ENCODE assay signal across 37 cellular contexts in the genomic region with DNA sequence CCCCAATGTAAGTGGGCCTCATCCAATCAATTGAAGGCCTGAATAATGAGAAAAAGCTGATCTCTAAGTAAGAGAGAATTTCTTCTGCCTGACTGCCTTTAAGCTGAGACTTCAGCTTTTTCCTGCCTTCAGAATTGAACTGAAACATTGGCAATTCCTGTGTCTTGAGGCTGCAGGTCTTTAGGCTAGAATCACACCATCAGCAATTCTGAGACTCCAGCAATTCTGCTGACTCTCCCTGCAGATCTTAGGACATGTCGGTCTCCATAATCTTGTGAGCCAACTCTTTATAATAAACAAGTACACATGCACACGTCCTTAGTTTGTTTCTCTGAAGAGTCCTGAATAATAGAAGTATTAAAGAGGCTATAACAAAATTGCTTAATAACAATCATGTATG.
"Had no signal": no experiment of that assay in that cellular context is flagged by ENCODE, and none has a peak within 500 bp of the region (broad histone marks: within the 10 kb centered on the region; RNA-seq: fewer than 3 reads in every experiment).

No MANE protein-coding gene starts in this region.

- H3K27ac ChIP-seq: ascending aorta, cardiac muscle cell, VCaP had no signal

- H3K27ac Mint-ChIP-seq: activated B cell treated with CpG ODN at 0.5 μM for 24 hours; activated CD4-positive, alpha-beta memory T cell treated with anti-CD3 and anti-CD28 coated beads for 36 hours; activated CD4-positive, alpha-beta T cell treated with anti-CD3 and anti-CD28 coated beads, Interleukin-2, amount 10 ng/mL, durations not matched to agents 24 days and 14 days; activated CD8-positive, alpha-beta T cell treated with anti-CD3 and anti-CD28 coated beads for 36 hours; activated naive CD4-positive, alpha-beta T cell treated with anti-CD3 and anti-CD28 coated beads for 36 hours; activated naive CD4-positive, alpha-beta T cell treated with anti-CD3 and anti-CD28 coated beads, Interleukin-2, amount 50 U/mL, for 72 hours; activated naive CD8-positive, alpha-beta T cell treated with anti-CD3 and anti-CD28 coated beads for 36 hours; activated T-cell treated with anti-CD3 and anti-CD28 coated beads, Interleukin-2, amount 50 U/mL, for 72 hours; activated T-helper 1 cell treated with anti-CD3 and anti-CD28 coated beads, Interleukin-12 subunit alpha, Interleukin-12 subunit beta, Interleukin-2, Interleukin-4 antibody, amounts not matched to agents 30 ng/mL and 10 ng/mL and 1 ng/mL, durations not matched to agents 14 hours and 24 hours and 36 hours; activated T-helper 17 cell treated with anti-CD3 and anti-CD28 coated beads, Interleukin-2, amount 50 U/mL, for 72 hours; T-helper 1 cell treated with Interleukin-12 subunit alpha and Interleukin-12 subunit beta and Interleukin-4 antibody, amounts not matched to agents 30 μg/mL and 1 μg/mL, for 36 hours; T-helper 2 cell treated with Interferon-gamma antibody and Interleukin-4, amounts not matched to agents 5 μg/mL and 100 μg/mL, for 36 hours had no signal

- DNase-seq: activated B cell treated with CpG ODN at 0.5 μM for 24 hours; activated CD4-positive, alpha-beta memory T cell treated with anti-CD3 and anti-CD28 coated beads for 36 hours; activated CD4-positive, alpha-beta T cell treated with anti-CD3 and anti-CD28 coated beads for 4 hours; activated CD4-positive, alpha-beta T cell treated with anti-CD3 and anti-CD28 coated beads, Interleukin-2, amount 10 ng/mL, durations not matched to agents 24 days and 14 days; activated CD4-positive, alpha-beta T cell treated with anti-CD3 and anti-CD28 coated beads, Interleukin-2, amount 50 U/mL, for 1 hour; activated CD4-positive, alpha-beta T cell treated with anti-CD3 and anti-CD28 coated beads, Interleukin-2, amount 50 U/mL, for 4 hours; activated CD4-positive, CD25-positive, alpha-beta regulatory T cell treated with anti-CD3 and anti-CD28 coated beads, Interleukin-2, amount 50 U/mL, for 72 hours; activated CD8-positive, alpha-beta memory T cell treated with anti-CD3 and anti-CD28 coated beads, Interleukin-2, amount 50 U/mL, for 4 hours; activated CD8-positive, alpha-beta T cell treated with anti-CD3 and anti-CD28 coated beads for 36 hours; activated effector memory CD4-positive, alpha-beta T cell treated with anti-CD3 and anti-CD28 coated beads, Interleukin-2, amount 50 U/mL, for 16 hours; activated gamma-delta T cell treated with Interleukin-2 at 50 U/mL for 16 hours; activated naive CD4-positive, alpha-beta T cell; activated naive CD4-positive, alpha-beta T cell treated with anti-CD3 and anti-CD28 coated beads for 36 hours; activated naive CD4-positive, alpha-beta T cell treated with anti-CD3 and anti-CD28 coated beads, Interleukin-2, amount 50 U/mL, for 16 hours; activated naive CD8-positive, alpha-beta T cell treated with anti-CD3 and anti-CD28 coated beads for 36 hours; activated T-cell treated with anti-CD3 and anti-CD28 coated beads for 4 hours; activated T-cell treated with anti-CD3 and anti-CD28 coated beads, Interleukin-2, amount 50 U/mL, for 1 hour; activated T-cell treated with anti-CD3 and anti-CD28 coated beads, Interleukin-2, amount 50 U/mL, for 4 hours; activated T-cell treated with anti-CD3 and anti-CD28 coated beads, Interleukin-2, amount 50 U/mL, for 72 hours; amygdala; anterior cingulate cortex; caudate nucleus; cerebellar nuclear complex; T-helper 2 cell; T-helper 9 cell had no signal

- FAIRE-seq: bronchial epithelial cell, TTC549 had no signal

- H3K27me3 ChIP-seq: ascending aorta, cardiac muscle cell had no signal

- H3K4me3 Mint-ChIP-seq: activated B cell treated with CpG ODN at 0.5 μM for 24 hours; activated CD4-positive, alpha-beta memory T cell treated with anti-CD3 and anti-CD28 coated beads for 36 hours; activated CD4-positive, alpha-beta T cell treated with anti-CD3 and anti-CD28 coated beads, Interleukin-2, amount 10 ng/mL, durations not matched to agents 24 days and 14 days; activated CD8-positive, alpha-beta T cell treated with anti-CD3 and anti-CD28 coated beads for 36 hours; activated naive CD4-positive, alpha-beta T cell treated with anti-CD3 and anti-CD28 coated beads for 36 hours; activated naive CD8-positive, alpha-beta T cell treated with anti-CD3 and anti-CD28 coated beads for 36 hours; activated T-cell treated with anti-CD3 and anti-CD28 coated beads, Interleukin-2, amount 50 U/mL, for 4 hours; activated T-cell treated with anti-CD3 and anti-CD28 coated beads, Interleukin-2, amount 50 U/mL, for 72 hours; activated T-helper 1 cell treated with anti-CD3 and anti-CD28 coated beads, Interleukin-12 subunit alpha, Interleukin-12 subunit beta, Interleukin-2, Interleukin-4 antibody, amounts not matched to agents 30 ng/mL and 10 ng/mL and 1 ng/mL, durations not matched to agents 14 hours and 24 hours and 36 hours; activated T-helper 17 cell treated with anti-CD3 and anti-CD28 coated beads, Interleukin-2, amount 50 U/mL, for 72 hours; brain; central memory CD8-positive, alpha-beta T cell; T-helper 1 cell treated with Interleukin-12 subunit alpha and Interleukin-12 subunit beta and Interleukin-4 antibody, amounts not matched to agents 30 μg/mL and 1 μg/mL, for 36 hours; T-helper 2 cell treated with Interferon-gamma antibody and Interleukin-4, amounts not matched to agents 5 μg/mL and 100 μg/mL, for 36 hours had no signal

- H3K36me3 ChIP-seq: cardiac muscle cell had no signal

- ATAC-seq: activated CD8-positive, alpha-beta T cell treated with anti-CD3 and anti-CD28 coated beads for 36 hours; activated naive CD4-positive, alpha-beta T cell treated with anti-CD3 and anti-CD28 coated beads, Interleukin-2, amount 50 U/mL, for 72 hours; activated T-cell treated with anti-CD3 and anti-CD28 coated beads, Interleukin-2, amount 50 U/mL, for 4 hours; activated T-cell treated with anti-CD3 and anti-CD28 coated beads, Interleukin-2, amount 50 U/mL, for 72 hours; activated T-helper 17 cell treated with anti-CD3 and anti-CD28 coated beads, Interleukin-2, amount 50 U/mL, for 72 hours had no signal

- H3K4me3 ChIP-seq: ascending aorta, cardiac muscle cell had no signal

- H3K4me1 Mint-ChIP-seq: activated B cell treated with CpG ODN at 0.5 μM for 24 hours; activated CD4-positive, alpha-beta T cell treated with anti-CD3 and anti-CD28 coated beads, Interleukin-2, amount 10 ng/mL, durations not matched to agents 24 days and 14 days; activated naive CD8-positive, alpha-beta T cell treated with anti-CD3 and anti-CD28 coated beads for 36 hours; activated T-helper 17 cell treated with anti-CD3 and anti-CD28 coated beads, Interleukin-2, amount 50 U/mL, for 72 hours; brain; central memory CD8-positive, alpha-beta T cell had no signal

- H3K9me3 Mint-ChIP-seq: activated T-helper 1 cell treated with anti-CD3 and anti-CD28 coated beads, Interleukin-12 subunit alpha, Interleukin-12 subunit beta, Interleukin-2, Interleukin-4 antibody, amounts not matched to agents 30 ng/mL and 10 ng/mL and 1 ng/mL, durations not matched to agents 14 hours and 24 hours and 36 hours; activated T-helper 17 cell treated with anti-CD3 and anti-CD28 coated beads, Interleukin-2, amount 50 U/mL, for 72 hours; central memory CD8-positive, alpha-beta T cell; T-helper 1 cell treated with Interleukin-12 subunit alpha and Interleukin-12 subunit beta and Interleukin-4 antibody, amounts not matched to agents 30 μg/mL and 1 μg/mL, for 36 hours; T-helper 2 cell treated with Interferon-gamma antibody and Interleukin-4, amounts not matched to agents 5 μg/mL and 100 μg/mL, for 36 hours had no signal

- H3K4me1 ChIP-seq: ascending aorta had no signal

- H3K27me3 Mint-ChIP-seq: activated B cell treated with CpG ODN at 0.5 μM for 24 hours; activated CD4-positive, alpha-beta memory T cell treated with anti-CD3 and anti-CD28 coated beads for 36 hours; activated CD4-positive, alpha-beta T cell treated with anti-CD3 and anti-CD28 coated beads, Interleukin-2, amount 10 ng/mL, durations not matched to agents 24 days and 14 days; activated CD8-positive, alpha-beta T cell treated with anti-CD3 and anti-CD28 coated beads for 36 hours; activated naive CD8-positive, alpha-beta T cell treated with anti-CD3 and anti-CD28 coated beads for 36 hours; activated T-helper 17 cell treated with anti-CD3 and anti-CD28 coated beads, Interleukin-2, amount 50 U/mL, for 72 hours; brain; central memory CD8-positive, alpha-beta T cell had no signal
